Comparison of ENCODE assay signal across 8 cellular contexts in the genomic region with DNA sequence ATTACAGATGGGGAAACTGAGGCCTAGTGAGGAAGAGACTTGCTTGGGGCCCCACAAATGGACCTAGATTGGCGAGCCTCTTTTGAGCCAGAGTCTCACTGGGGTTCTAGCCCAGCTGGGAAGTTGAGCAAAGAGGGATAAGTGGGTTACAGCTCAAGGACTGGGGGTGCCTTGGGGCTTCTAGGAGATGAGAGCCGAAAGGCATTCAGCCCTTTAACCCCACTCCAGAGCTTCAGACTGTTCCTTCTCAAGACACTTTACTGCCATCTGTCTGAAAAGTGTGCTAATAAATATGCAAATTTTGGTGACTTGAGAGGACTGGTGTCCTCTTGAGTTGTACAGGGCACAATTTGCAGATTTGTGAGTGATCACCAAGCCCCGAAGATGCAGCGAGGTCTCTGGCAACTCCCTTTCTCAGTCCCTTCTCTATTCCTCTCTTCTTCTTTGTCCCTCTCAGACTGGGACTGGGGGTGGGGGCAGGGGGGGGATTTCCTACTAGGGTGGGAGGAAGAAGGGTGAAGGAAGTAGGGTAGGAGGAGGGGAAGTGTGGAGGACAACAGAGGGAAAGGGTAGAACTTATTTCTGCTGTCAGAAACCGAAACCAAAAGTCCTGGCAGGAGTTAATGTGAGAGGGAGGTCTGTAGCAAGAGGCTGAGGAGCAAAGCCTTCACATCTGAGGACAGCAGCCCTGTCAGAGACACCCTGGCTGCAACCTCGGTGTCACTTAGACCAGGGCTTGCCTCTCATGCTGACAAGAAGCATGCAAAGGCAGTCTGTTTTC. TPM values are rescaled to one million over a fixed set of nuclear protein-coding genes. Genes with fewer than 3 reads are reported as not detected.
DNase-seq lines count a peak whose midpoint lies in the region; ATAC-seq and TF ChIP-seq lines count a peak whose summit lies in the region.

No MANE protein-coding gene starts in this region.

- peak; percentile 37 for TF ChIP-seq CTCF in foreskin keratinocyte (conservative IDR thresholded peaks at IDR 0.05)

- H3K27ac ChIP-seq in foreskin keratinocyte (no peak overlapping the region), rectal smooth muscle tissue (ENCODE audit: low read depth, low read length) (peak overlapping the region; percentile 62)

- H3K27me3 ChIP-seq in foreskin keratinocyte (no peaks in the 10 kb centered on the region), rectal smooth muscle tissue (ENCODE audit: control insufficient read depth, insufficient read depth, low read length) (no peaks in the 10 kb centered on the region)

- H3K4me1 ChIP-seq in foreskin keratinocyte (peaks cover 25% of the 10 kb centered on the region), rectal smooth muscle tissue (ENCODE audit: control insufficient read depth, insufficient read depth, low read length) (peaks cover 17% of the 10 kb centered on the region)

- H3K36me3 ChIP-seq in rectal smooth muscle tissue (ENCODE audit: control insufficient read depth, insufficient read depth, low read length), result no peaks in the 10 kb centered on the region

- peak; percentile 39 to 46 for DNase-seq in activated CD4-positive, alpha-beta T cell treated with anti-CD3 and anti-CD28 coated beads for 4 hours
- DNase-seq in activated CD4-positive, alpha-beta T cell treated with anti-CD3 and anti-CD28 coated beads for 1 hour, result no peak
- peak; percentile 72 for DNase-seq in Jurkat, Clone E6-1 (ENCODE audit: low read depth, low spot score)
- DNase-seq in activated CD4-positive, alpha-beta T cell treated with anti-CD3 and anti-CD28 coated beads, Interleukin-2, amount 50 U/mL, for 48 hours, result peak; percentile 36 to 44
- no peak for DNase-seq in foreskin keratinocyte
- DNase-seq in DMS53 (lab: John Stamatoyannopoulos, UW), result no peak
- DNase-seq in iPS-NIHi11 (ENCODE audit: low spot score), result no peak

- H3K9ac ChIP-seq in rectal smooth muscle tissue (ENCODE audit: low read length), result no peak overlapping the region

- H3K4me3 ChIP-seq in Jurkat, Clone E6-1 (ENCODE audit: low read length), result peak overlapping the region; percentile 60
- H3K4me3 ChIP-seq in rectal smooth muscle tissue (ENCODE audit: low read length), result peak overlapping the region; percentile 32

- no peak for ATAC-seq in foreskin keratinocyte

RNA-seq across cellular contexts. Expression of a gene that starts 16.2 kb away (rescaled TPM):
- 1.2 TPM for polyA plus RNA-seq in Jurkat, Clone E6-1 (2012; ENCODE audit: insufficient read depth, insufficient read length)
- 2.9 and 5.1 TPM in 2 replicates for total RNA-seq in foreskin keratinocyte
- 2.0 and 3.1 TPM in 2 replicates for polyA plus RNA-seq in foreskin keratinocyte

RNA-seq across cellular contexts. Expression of a gene that starts 53.8 kb away (rescaled TPM):
- 6.6 TPM for polyA plus RNA-seq in Jurkat, Clone E6-1 (2012; ENCODE audit: insufficient read depth, insufficient read length)
- total RNA-seq in foreskin keratinocyte, result 16.6 and 21.9 TPM in 2 replicates
- 11.3 and 14.2 TPM in 2 replicates for polyA plus RNA-seq in foreskin keratinocyte

Comparison
In these comparisons a context has a peak if more than half of its experiments do, and no peak if none do; other contexts are left out.
1. DNase-seq: peak in activated CD4-positive, alpha-beta T cell treated with anti-CD3 and anti-CD28 coated beads for 4 hours (2 of 2), Jurkat, Clone E6-1 (single experiment) and activated CD4-positive, alpha-beta T cell treated with anti-CD3 and anti-CD28 coated beads, Interleukin-2, amount 50 U/mL, for 48 hours (2 of 2); none in activated CD4-positive, alpha-beta T cell treated with anti-CD3 and anti-CD28 coated beads for 1 hour (single experiment), foreskin keratinocyte (0 of 2), DMS53 (single experiment) and iPS-NIHi11 (single experiment).